In the genomic region with DNA sequence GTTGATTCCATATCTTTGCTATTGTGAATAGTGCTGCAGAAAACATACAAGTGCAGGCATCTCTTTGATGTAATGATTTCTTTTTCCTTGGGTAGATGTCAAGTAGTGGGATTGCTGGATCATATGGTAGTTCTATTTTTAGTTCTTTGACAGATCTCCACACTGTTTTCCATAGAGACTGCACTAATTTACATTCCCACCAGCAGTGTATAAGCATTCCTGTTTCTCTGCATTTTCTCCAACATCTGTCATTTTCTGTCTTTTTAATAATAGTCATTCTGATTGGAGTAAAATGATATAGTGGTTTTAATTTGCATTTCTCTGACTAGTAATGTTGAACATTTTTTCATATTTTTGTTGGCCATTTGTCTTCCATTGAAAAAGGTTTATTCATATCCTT, we compare ENCODE assay signal across 29 cellular contexts.
"Had no signal": no experiment of that assay in that cellular context is flagged by ENCODE, and none has a peak within 500 bp of the region (broad histone marks: within the 10 kb centered on the region; RNA-seq: fewer than 3 reads in every experiment).

No MANE protein-coding gene starts in this region.

- DNase-seq: activated CD4-positive, alpha-beta memory T cell treated with anti-CD3 and anti-CD28 coated beads for 36 hours; activated CD4-positive, alpha-beta T cell treated with anti-CD3 and anti-CD28 coated beads for 36 hours; activated CD4-positive, alpha-beta T cell treated with anti-CD3 and anti-CD28 coated beads, Interleukin-2, amount 10 ng/mL, durations not matched to agents 24 days and 14 days; activated CD4-positive, CD25-positive, alpha-beta regulatory T cell; activated CD4-positive, CD25-positive, alpha-beta regulatory T cell treated with anti-CD3 and anti-CD28 coated beads, Interleukin-2, amount 50 U/mL, for 72 hours; activated CD8-positive, alpha-beta memory T cell treated with anti-CD3 and anti-CD28 coated beads, Interleukin-2, amount 10 ng/mL, durations not matched to agents 7 days and 5 days; activated CD8-positive, alpha-beta memory T cell treated with anti-CD3 and anti-CD28 coated beads, Interleukin-2, amount 50 U/mL, for 4 hours; activated CD8-positive, alpha-beta T cell treated with anti-CD3 and anti-CD28 coated beads, Interleukin-2, amount 10 ng/mL, durations not matched to agents 7 days and 5 days; activated effector memory CD4-positive, alpha-beta T cell treated with anti-CD3 and anti-CD28 coated beads, Interleukin-2, amount 50 U/mL, for 16 hours; activated naive CD4-positive, alpha-beta T cell treated with anti-CD3 and anti-CD28 coated beads for 36 hours; activated naive CD8-positive, alpha-beta T cell treated with anti-CD3 and anti-CD28 coated beads for 36 hours; activated naive CD8-positive, alpha-beta T cell treated with anti-CD3 and anti-CD28 coated beads, Interleukin-2, amount 50 U/mL, for 24 hours; activated T-cell treated with anti-CD3 and anti-CD28 coated beads, Interleukin-2, amount 50 U/mL, for 1 hour; activated T-cell treated with anti-CD3 and anti-CD28 coated beads, Interleukin-2, amount 50 U/mL, for 48 hours; adrenal gland; amygdala; aorta; brain microvascular endothelial cell; caudate nucleus; colonic mucosa; effector CD8-positive, alpha-beta T cell; esophagus squamous epithelium; foreskin fibroblast; head of caudate nucleus; T-helper 2 cell had no signal

- H3K27me3 Mint-ChIP-seq: activated CD4-positive, alpha-beta T cell treated with anti-CD3 and anti-CD28 coated beads for 36 hours; activated CD4-positive, alpha-beta T cell treated with anti-CD3 and anti-CD28 coated beads, Interleukin-2, amount 10 ng/mL, durations not matched to agents 24 days and 14 days; activated CD8-positive, alpha-beta memory T cell treated with anti-CD3 and anti-CD28 coated beads, Interleukin-2, amount 10 ng/mL, durations not matched to agents 7 days and 5 days; activated naive CD4-positive, alpha-beta T cell treated with anti-CD3 and anti-CD28 coated beads, Interleukin-2, amount 50 U/mL, for 24 hours; activated naive CD8-positive, alpha-beta T cell treated with anti-CD3 and anti-CD28 coated beads for 36 hours; activated naive CD8-positive, alpha-beta T cell treated with anti-CD3 and anti-CD28 coated beads, Interleukin-2, amount 50 U/mL, for 24 hours had no signal

- H3K4me3 Mint-ChIP-seq: activated CD4-positive, alpha-beta memory T cell treated with anti-CD3 and anti-CD28 coated beads for 36 hours; activated CD4-positive, alpha-beta T cell treated with anti-CD3 and anti-CD28 coated beads for 36 hours; activated CD4-positive, alpha-beta T cell treated with anti-CD3 and anti-CD28 coated beads, Interleukin-2, amount 10 ng/mL, durations not matched to agents 24 days and 14 days; activated CD8-positive, alpha-beta memory T cell treated with anti-CD3 and anti-CD28 coated beads, Interleukin-2, amount 10 ng/mL, durations not matched to agents 7 days and 5 days; activated CD8-positive, alpha-beta T cell treated with anti-CD3 and anti-CD28 coated beads, Interleukin-2, amount 10 ng/mL, durations not matched to agents 7 days and 5 days; activated naive CD4-positive, alpha-beta T cell treated with anti-CD3 and anti-CD28 coated beads for 36 hours; activated naive CD4-positive, alpha-beta T cell treated with anti-CD3 and anti-CD28 coated beads, Interleukin-2, amount 50 U/mL, for 24 hours; activated naive CD8-positive, alpha-beta T cell treated with anti-CD3 and anti-CD28 coated beads for 36 hours; activated naive CD8-positive, alpha-beta T cell treated with anti-CD3 and anti-CD28 coated beads, Interleukin-2, amount 50 U/mL, for 24 hours; activated T-helper 1 cell treated with anti-CD3 and anti-CD28 coated beads, Interleukin-12 subunit alpha, Interleukin-12 subunit beta, Interleukin-2, Interleukin-4 antibody, amounts not matched to agents 30 ng/mL and 10 ng/mL and 1 ng/mL, durations not matched to agents 14 hours and 24 hours and 36 hours had no signal

- H3K27ac Mint-ChIP-seq: activated CD4-positive, alpha-beta memory T cell treated with anti-CD3 and anti-CD28 coated beads for 36 hours; activated CD4-positive, alpha-beta T cell treated with anti-CD3 and anti-CD28 coated beads for 36 hours; activated CD4-positive, alpha-beta T cell treated with anti-CD3 and anti-CD28 coated beads, Interleukin-2, amount 10 ng/mL, durations not matched to agents 24 days and 14 days; activated CD8-positive, alpha-beta memory T cell treated with anti-CD3 and anti-CD28 coated beads, Interleukin-2, amount 10 ng/mL, durations not matched to agents 7 days and 5 days; activated CD8-positive, alpha-beta T cell treated with anti-CD3 and anti-CD28 coated beads, Interleukin-2, amount 10 ng/mL, durations not matched to agents 7 days and 5 days; activated naive CD4-positive, alpha-beta T cell treated with anti-CD3 and anti-CD28 coated beads for 36 hours; activated naive CD4-positive, alpha-beta T cell treated with anti-CD3 and anti-CD28 coated beads, Interleukin-2, amount 50 U/mL, for 24 hours; activated naive CD8-positive, alpha-beta T cell treated with anti-CD3 and anti-CD28 coated beads for 36 hours; activated naive CD8-positive, alpha-beta T cell treated with anti-CD3 and anti-CD28 coated beads, Interleukin-2, amount 50 U/mL, for 24 hours; activated T-helper 1 cell treated with anti-CD3 and anti-CD28 coated beads, Interleukin-12 subunit alpha, Interleukin-12 subunit beta, Interleukin-2, Interleukin-4 antibody, amounts not matched to agents 30 ng/mL and 10 ng/mL and 1 ng/mL, durations not matched to agents 14 hours and 24 hours and 36 hours; activated T-helper 2 cell treated with anti-CD3 and anti-CD28 coated beads, Interferon-gamma antibody, Interleukin-2, Interleukin-4, amounts not matched to agents 10 μg/mL and 5 μg/mL and 100 μg/mL, durations not matched to agents 14 hours and 24 hours and 36 hours had no signal

- ATAC-seq: activated CD4-positive, alpha-beta T cell treated with anti-CD3 and anti-CD28 coated beads for 36 hours; activated CD8-positive, alpha-beta memory T cell treated with anti-CD3 and anti-CD28 coated beads, Interleukin-2, amount 10 ng/mL, durations not matched to agents 7 days and 5 days; activated CD8-positive, alpha-beta T cell treated with anti-CD3 and anti-CD28 coated beads, Interleukin-2, amount 10 ng/mL, durations not matched to agents 7 days and 5 days; activated naive CD8-positive, alpha-beta T cell treated with anti-CD3 and anti-CD28 coated beads, Interleukin-2, amount 50 U/mL, for 24 hours had no signal

- H3K4me1 ChIP-seq: colonic mucosa had no signal

- H3K9me3 ChIP-seq: adrenal gland, colonic mucosa, esophagus squamous epithelium had no signal

- H3K27me3 ChIP-seq: adrenal gland, brain microvascular endothelial cell, colonic mucosa, esophagus squamous epithelium had no signal

- H3K27ac ChIP-seq: adrenal gland, brain microvascular endothelial cell, colonic mucosa, epithelial cell of prostate, esophagus squamous epithelium had no signal

- H3K36me3 ChIP-seq: adrenal gland, colonic mucosa, esophagus squamous epithelium had no signal

- H3K4me3 ChIP-seq: adrenal gland, colonic mucosa, esophagus squamous epithelium had no signal
